Comparison of ENCODE assay signal across 10 cellular contexts in genomic region chr5:174750720-174751119, GRCh38. TPM values are rescaled to one million over a fixed set of nuclear protein-coding genes. Genes with fewer than 3 reads are reported as not detected.
DNase-seq lines count a peak whose midpoint lies in the region; ATAC-seq and TF ChIP-seq lines count a peak whose summit lies in the region.
"Had no signal": no experiment of that assay in that cellular context is flagged by ENCODE, and none has a peak within 500 bp of the region (broad histone marks: within the 10 kb centered on the region; RNA-seq: fewer than 3 reads in every experiment).

No MANE protein-coding gene starts in this region.

- no peak for TF ChIP-seq POLR2A in ovary (IDR thresholded peaks at IDR 0.05)

- H3K27me3 ChIP-seq in SJCRH30 (peaks cover 19% of the 10 kb centered on the region), ovary (no peaks in the 10 kb centered on the region)

- 0 to 1% (median 1%) methylated on average over 4 of the region's 4 CpGs for WGBS in ovary, 3 donors

- H3K9me3 ChIP-seq in SJCRH30 (replicated peaks) (no peaks in the 10 kb centered on the region; the same call in 1 of the 2 replicates), ovary (no peaks in the 10 kb centered on the region)

- no peaks in the 10 kb centered on the region for H3K36me3 ChIP-seq in SJCRH30
- H3K36me3 ChIP-seq in ovary: no peaks in the 10 kb centered on the region

- TF ChIP-seq CTCF in fibroblast of mammary gland (conservative IDR thresholded peaks at IDR 0.05; ENCODE audit: control insufficient read depth, insufficient read depth, low read depth, low read length) (no peak), ovary (IDR thresholded peaks at IDR 0.05) (no peak)

- no peak for TF ChIP-seq EP300 in ovary (IDR thresholded peaks at IDR 0.05)

- in situ Hi-C loops in Caki2 (cut with HindIII; ENCODE audit: low pct_unique_long_range_greater_than_20kb, low sequenced_read_pairs): no loop called here

- no peak overlapping the region for H3K27ac ChIP-seq in SJCRH30
- H3K27ac ChIP-seq in ovary: no peak overlapping the region

- intact Hi-C loops in ovary (cut with DNase I): no loop called here

- H3K4me3 ChIP-seq in SJCRH30: peak overlapping the region; percentile 63
- no peak overlapping the region for H3K4me3 ChIP-seq in fibroblast of mammary gland (ENCODE audit: control insufficient read depth, low read depth, low read length)
- peak overlapping the region; percentile 20 for H3K4me3 ChIP-seq in ovary

- DNase-seq in Caki2 (ENCODE audit: low read depth) (peak; percentile 78), SJCRH30 (no peak), fibroblast of mammary gland (ENCODE audit: low read depth) (peak; percentile 50), ovary (no peak), NCI-H748 treated with DMSO at 0.1 percent for 48 hours (lab: John Stamatoyannopoulos, UW) (no peak)
- no peak for DNase-seq in activated T-cell treated with anti-CD3 and anti-CD28 coated beads, Interleukin-2, amount 50 U/mL, for 1 hour
- DNase-seq: activated T-cell treated with anti-CD3 and anti-CD28 coated beads for 4 hours, T-cell had no signal

- ATAC-seq in HG02840 (IDR thresholded peaks at IDR 0.05; ENCODE audit: low FRiP score, unreplicated experiment): no peak
- no peak for ATAC-seq in GM21529 (IDR thresholded peaks at IDR 0.05; ENCODE audit: unreplicated experiment)
- ATAC-seq: T-cell had no signal

- H3K4me1 ChIP-seq in SJCRH30 (no peaks in the 10 kb centered on the region), ovary (ENCODE audit: insufficient read depth) (no peaks in the 10 kb centered on the region)

RNA-seq across cellular contexts. Expression of gene MSX2, which starts 26.3 kb away (rescaled TPM):
- 7.5 and 25.3 TPM in 2 replicates for total RNA-seq in Caki2 (2014; rRNA removed; shearing (Covaris generic); ENCODE audit: low replicate concordance)
- 7.0 and 7.8 TPM in 2 replicates for total RNA-seq in SJCRH30 (2014; rRNA removed; shearing (Covaris generic))
- under 1 TPM in 4 of 7 donors, not detected in 3; 0.24 to 0.80 (median 0.43) TPM for total RNA-seq in ovary
- under 1 TPM; 0.41 to 0.83 TPM for polyA plus RNA-seq in ovary
- total RNA-seq: T-cell had no signal

Comparison
In these comparisons a context has a peak if more than half of its experiments do, and no peak if none do; other contexts are left out.
1. DNase-seq: peak in Caki2 (single experiment) and fibroblast of mammary gland (single experiment); none in SJCRH30 (0 of 2), ovary (0 of 5), NCI-H748 treated with DMSO at 0.1 percent for 48 hours (single experiment) and activated T-cell treated with anti-CD3 and anti-CD28 coated beads, Interleukin-2, amount 50 U/mL, for 1 hour (single experiment).